ENCODE assay signal across 10 cellular contexts in the genomic region with DNA sequence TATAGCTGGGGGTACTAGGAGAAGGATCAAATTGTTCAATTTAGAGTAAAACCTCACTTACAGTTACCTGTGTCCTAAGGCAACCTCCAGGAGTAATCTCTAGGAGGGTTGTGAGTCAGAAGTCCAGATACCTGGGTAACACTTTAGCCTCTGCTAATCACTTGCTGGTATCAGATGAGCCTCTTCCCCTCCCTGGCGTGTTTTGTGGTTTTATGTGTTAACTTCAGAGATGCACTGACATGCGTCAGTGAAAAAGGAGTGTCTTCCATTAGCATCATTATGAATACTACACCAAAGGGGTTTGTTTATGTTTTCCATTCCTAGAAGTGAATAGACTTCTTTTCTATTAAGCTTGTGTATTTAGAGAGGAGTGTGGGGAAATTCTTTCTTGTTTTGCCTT.
DNase-seq lines count a peak whose midpoint lies in the region; ATAC-seq and TF ChIP-seq lines count a peak whose summit lies in the region.
"Had no signal": no experiment of that assay in that cellular context is flagged by ENCODE, and none has a peak within 500 bp of the region (broad histone marks: within the 10 kb centered on the region; RNA-seq: fewer than 3 reads in every experiment).

No MANE protein-coding gene starts in this region.

- TF ChIP-seq CTCF in Caco-2 (IDR thresholded peaks at IDR 0.05; ENCODE audit: insufficient read depth in 1 of 2, low read depth in 1 of 2, low read length in 1 of 2, severe bottlenecking in 1 of 2, unreplicated experiment in 1 of 2): no peak

- no peaks in the 10 kb centered on the region for H3K9me3 ChIP-seq in Caco-2
- H3K9me3 ChIP-seq: tibial nerve had no signal

- POLR2A ChIA-PET in Caco-2 (lab: Charles Lee): no interaction called here

- no peaks in the 10 kb centered on the region for H3K36me3 ChIP-seq in Caco-2 (ENCODE audit: control insufficient read depth, insufficient read depth, low read length)
- H3K36me3 ChIP-seq: tibial nerve had no signal

- BruUV-seq in Caco-2 (replicated peaks; lab: Mats Ljungman, UMichigan): no TSS peak

- peak; percentile 59 to 60 for DNase-seq in Caco-2
- DNase-seq in T-helper 2 cell: peak in 3 of 5 experiments; percentile 6 to 96 (median 62)
- peak; percentile 76 to 80 (median 78) for DNase-seq in immature natural killer cell
- DNase-seq in SKM-1 (lab: John Stamatoyannopoulos, UW; ENCODE audit: unreplicated experiment): no peak
- DNase-seq in hypothalamus (lab: John Stamatoyannopoulos, UW): no peak
- DNase-seq in HuH-7 (ENCODE audit: low spot score): no peak
- DNase-seq: hippocampal formation had no signal

- no peaks in the 10 kb centered on the region for H3K9me3 Mint-ChIP-seq in Caco-2 (ENCODE audit: unreplicated experiment)
- no peaks in the 10 kb centered on the region for H3K9me3 Mint-ChIP-seq in immature natural killer cell

- H3K36me3 Mint-ChIP-seq in Caco-2 (ENCODE audit: insufficient read depth, unreplicated experiment) (no peaks in the 10 kb centered on the region), immature natural killer cell (peaks cover 0 to 4% (median 0%) of the 10 kb centered on the region in 3 donors)

- CTCF ChIA-PET in Caco-2 (lab: Charles Lee): no interaction called here

- H3K27ac Mint-ChIP-seq in Caco-2 (ENCODE audit: unreplicated experiment) (peak overlapping the region; percentile 5), immature natural killer cell (peak overlapping the region in 1 of 6 donors; percentile 94)

- H3K4me1 Mint-ChIP-seq in Caco-2 (ENCODE audit: low read depth, unreplicated experiment): peaks cover 22% of the 10 kb centered on the region
- no peaks in the 10 kb centered on the region for H3K4me1 Mint-ChIP-seq in immature natural killer cell

- intact Hi-C loops in Caco-2 (cut with micrococcal nuclease; ENCODE audit: unreplicated experiment): no loop called here

- no peaks in the 10 kb centered on the region for H3K27me3 Mint-ChIP-seq in Caco-2 (ENCODE audit: insufficient read depth, unreplicated experiment)
- peaks cover 0 to 7% (median 4%) of the 10 kb centered on the region in 3 donors for H3K27me3 Mint-ChIP-seq in immature natural killer cell (ENCODE audit: low read depth in 3 of 3)

- H3K4me3 Mint-ChIP-seq in Caco-2 (ENCODE audit: unreplicated experiment): no peak overlapping the region
- H3K4me3 Mint-ChIP-seq in immature natural killer cell: peak overlapping the region; percentile 21 to 74 (median 64)

- H3K27me3 ChIP-seq in Caco-2 (replicated peaks; ENCODE audit: control insufficient read depth, insufficient read depth, low read length): no peaks in the 10 kb centered on the region
- H3K27me3 ChIP-seq: tibial nerve had no signal

- ATAC-seq in GM21447 (IDR thresholded peaks at IDR 0.05; ENCODE audit: unreplicated experiment) (peak; percentile 55), GM18868 (IDR thresholded peaks at IDR 0.05; ENCODE audit: unreplicated experiment) (no peak)

- peaks cover 49% of the 10 kb centered on the region for H3K4me1 ChIP-seq in Caco-2

- H3K4me3 ChIP-seq in Caco-2 (ENCODE audit: low read depth, low read length): no peak overlapping the region
- H3K4me3 ChIP-seq: tibial nerve had no signal

Comparison
In these comparisons a context has a peak if more than half of its experiments do, and no peak if none do; other contexts are left out.
1. DNase-seq: peak in Caco-2 (2 of 2), T-helper 2 cell (3 of 5) and immature natural killer cell (3 of 3); none in SKM-1 (single experiment), hypothalamus (0 of 51) and HuH-7 (single experiment).